In the genomic region with DNA sequence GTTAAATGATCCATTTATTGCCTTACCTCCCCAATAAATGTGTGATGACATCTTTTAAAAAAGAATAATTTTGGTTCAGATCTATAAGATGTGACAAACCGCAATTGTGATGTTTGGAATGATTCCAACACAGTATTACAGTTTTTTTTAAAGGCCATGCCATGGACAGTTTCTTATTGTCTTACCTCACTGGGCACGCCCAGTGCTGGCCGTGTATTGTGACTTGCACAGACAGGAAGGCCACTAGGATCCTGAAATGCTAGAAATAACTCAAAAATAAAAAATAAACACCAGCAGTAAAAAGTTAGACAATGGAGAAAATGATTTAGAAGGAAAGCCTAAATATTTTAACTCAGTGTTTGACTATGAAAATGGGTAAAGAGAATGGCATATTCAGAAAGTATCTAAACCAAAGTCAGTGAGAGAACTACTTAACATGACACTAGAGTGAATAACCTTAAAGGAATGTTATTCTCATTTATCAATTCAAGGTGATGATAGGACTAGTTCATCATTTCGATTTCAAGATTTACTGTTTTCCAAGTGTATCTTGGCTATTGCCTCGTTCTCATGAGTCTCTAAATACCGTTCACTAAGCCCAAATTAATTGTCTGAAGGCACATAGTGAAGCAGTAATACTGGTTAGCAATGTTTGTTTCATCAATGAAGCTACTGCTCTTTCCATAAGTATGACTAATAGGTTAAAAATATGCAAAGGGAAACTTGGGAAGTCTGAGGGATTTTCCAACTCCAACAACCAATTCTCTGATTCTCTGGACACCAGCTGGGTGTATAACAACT, we compare ENCODE assay signal across 14 cellular contexts. TPM values are rescaled to one million over a fixed set of nuclear protein-coding genes. Genes with fewer than 3 reads are reported as not detected.
DNase-seq lines count a peak whose midpoint lies in the region; ATAC-seq and TF ChIP-seq lines count a peak whose summit lies in the region.
"Had no signal": no experiment of that assay in that cellular context is flagged by ENCODE, and none has a peak within 500 bp of the region (broad histone marks: within the 10 kb centered on the region; RNA-seq: fewer than 3 reads in every experiment).

No MANE protein-coding gene starts in this region.

- POLR2A ChIA-PET in RWPE1 (lab: Yijun Ruan, JAX; ENCODE audit: low non-redundant PET), result no interaction called here

- no peak overlapping the region for H3K4me3 ChIP-seq in fibroblast of mammary gland (ENCODE audit: control insufficient read depth, low read depth, low read length)
- no peak overlapping the region for H3K4me3 ChIP-seq in ascending aorta
- H3K4me3 ChIP-seq: skin epidermis, thoracic aorta had no signal

- no peak for ATAC-seq in HG03039 (IDR thresholded peaks at IDR 0.05; ENCODE audit: unreplicated experiment)
- ATAC-seq: HepG2 had no signal

- H3K27ac ChIP-seq in RWPE1 (no peak overlapping the region), ascending aorta (no peak overlapping the region)
- H3K27ac ChIP-seq: thoracic aorta had no signal

- no peaks in the 10 kb centered on the region for H3K4me1 ChIP-seq in ascending aorta

- intact Hi-C loops in ascending aorta (cut with DNase I), result no loop called here

- no peaks in the 10 kb centered on the region for H3K27me3 ChIP-seq in ascending aorta

- CTCF ChIA-PET in RWPE1 (lab: Yijun Ruan, JAX), result no interaction called here

- H3K36me3 ChIP-seq in ascending aorta, result no peaks in the 10 kb centered on the region
- H3K36me3 ChIP-seq: thoracic aorta had no signal

- no peaks in the 10 kb centered on the region for H3K9me3 ChIP-seq in ascending aorta
- H3K9me3 ChIP-seq: thoracic aorta had no signal

- no peak for TF ChIP-seq CTCF in RWPE1 (conservative IDR thresholded peaks at IDR 0.05; ENCODE audit: low read depth)
- TF ChIP-seq CTCF in fibroblast of mammary gland (conservative IDR thresholded peaks at IDR 0.05; ENCODE audit: control insufficient read depth, insufficient read depth, low read depth, low read length), result no peak
- no peak for TF ChIP-seq CTCF in ascending aorta (IDR thresholded peaks at IDR 0.05)

- DNase-seq in GM03348 (ENCODE audit: low spot score), result peak; percentile 48
- peak; percentile 53 for DNase-seq in RWPE1 (ENCODE audit: low spot score)
- DNase-seq in fibroblast of mammary gland (ENCODE audit: low read depth), result peak; percentile 97
- peak; percentile 20 for DNase-seq in pulmonary artery endothelial cell (ENCODE audit: low read depth, low spot score)
- DNase-seq in RKO (ENCODE audit: low spot score), result no peak
- no peak for DNase-seq in NCI-H1694 (lab: John Stamatoyannopoulos, UW)
- no peak for DNase-seq in ascending aorta (ENCODE audit: low spot score in 2 of 2)
- DNase-seq: activated T-cell treated with anti-CD3 and anti-CD28 coated beads for 4 hours, amygdala, NCI-H1436 treated with DMSO at 0.1 percent for 48 hours had no signal

RNA-seq across cellular contexts. Expression of a gene that starts 46.1 kb away (rescaled TPM):
- 18.9 and 19.1 TPM in 2 replicates for total RNA-seq in pulmonary artery endothelial cell
- total RNA-seq in ascending aorta, result 18.6 TPM
- total RNA-seq: HepG2 had no signal

Comparison
In these comparisons a context has a peak if more than half of its experiments do, and no peak if none do; other contexts are left out.
1. DNase-seq: peak in GM03348 (single experiment), RWPE1 (single experiment), fibroblast of mammary gland (single experiment) and pulmonary artery endothelial cell (single experiment); none in RKO (single experiment), NCI-H1694 (single experiment) and ascending aorta (0 of 2).